In the genomic region with DNA sequence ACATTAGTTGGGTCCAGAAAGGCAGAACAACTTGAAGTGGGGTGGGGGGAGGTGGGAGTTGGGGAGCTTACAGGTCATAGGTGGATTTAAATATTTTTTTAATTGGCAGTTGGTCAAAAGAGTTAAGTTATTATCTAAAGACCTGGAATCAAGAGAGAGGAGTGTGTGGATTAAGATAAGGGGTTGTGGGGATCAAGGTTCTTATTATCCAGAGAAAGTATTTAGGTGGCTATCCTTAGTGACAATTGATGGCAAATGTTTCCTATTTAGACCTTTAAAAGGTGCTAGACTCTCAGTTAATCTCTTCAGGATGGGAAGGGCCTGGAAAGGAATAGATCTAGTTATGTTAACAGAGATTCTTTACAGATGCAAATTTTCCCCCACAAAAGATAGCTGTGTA, we compare ENCODE assay signal across 14 cellular contexts.
DNase-seq lines count a peak whose midpoint lies in the region; ATAC-seq and TF ChIP-seq lines count a peak whose summit lies in the region.
"Had no signal": no experiment of that assay in that cellular context is flagged by ENCODE, and none has a peak within 500 bp of the region (broad histone marks: within the 10 kb centered on the region; RNA-seq: fewer than 3 reads in every experiment).

No MANE protein-coding gene starts in this region.

- H3K79me2 ChIP-seq in PC-3 (ENCODE audit: low read length) (no peaks in the 10 kb centered on the region), mammary epithelial cell (ENCODE audit: insufficient read depth, low read length) (no peaks in the 10 kb centered on the region)

- TF ChIP-seq POLR2A in transverse colon (IDR thresholded peaks at IDR 0.05) = no peak

- H4K20me1 ChIP-seq in PC-3 (ENCODE audit: low read length) = no peaks in the 10 kb centered on the region
- no peaks in the 10 kb centered on the region for H4K20me1 ChIP-seq in mammary epithelial cell (ENCODE audit: insufficient read depth, low read length)

- no peak for TF ChIP-seq CTCF in PC-3 (conservative IDR thresholded peaks at IDR 0.05; ENCODE audit: low read depth, low read length)
- TF ChIP-seq CTCF in mammary epithelial cell (conservative IDR thresholded peaks at IDR 0.05 in 1 of 2, IDR thresholded peaks at IDR 0.05 in 1 of 2; ENCODE audit: extremely low read depth in 1 of 2, insufficient read depth in 1 of 2, low read depth in 1 of 2, low read length in 2 of 2) = no peak
- no peak for TF ChIP-seq CTCF in foreskin keratinocyte (conservative IDR thresholded peaks at IDR 0.05)
- TF ChIP-seq CTCF in transverse colon (IDR thresholded peaks at IDR 0.05) = no peak

- no peak for TF ChIP-seq EP300 in transverse colon (IDR thresholded peaks at IDR 0.05; ENCODE audit: low read depth)

- H3K4me2 ChIP-seq in PC-3 (ENCODE audit: low read length) (peak overlapping the region; percentile 64), mammary epithelial cell (ENCODE audit: insufficient read depth, low read depth, low read length) (peak overlapping the region; percentile 72)

- dilution Hi-C loops in mammary epithelial cell (cut with HindIII; ENCODE audit: low sequenced_read_pairs) = no loop called here

- H3K4me1 ChIP-seq in PC-3 (ENCODE audit: insufficient read depth, low read length) (peaks cover 18% of the 10 kb centered on the region), mammary epithelial cell (ENCODE audit: insufficient read depth, low read length) (peaks cover 68% of the 10 kb centered on the region), foreskin keratinocyte (peaks cover 50% of the 10 kb centered on the region), transverse colon (peaks cover 9 to 54% (median 23%) of the 10 kb centered on the region in 4 donors)

- H3K27ac ChIP-seq in PC-3 (ENCODE audit: low read length) (no peak overlapping the region), mammary epithelial cell (ENCODE audit: insufficient read depth, low read depth, low read length) (peak overlapping the region; percentile 89), foreskin keratinocyte (peak overlapping the region; percentile 78), transverse colon (peak overlapping the region; percentile 50 to 68 (median 64))

- intact Hi-C loops in PC-3 (cut with micrococcal nuclease) (no loop called here), mammary epithelial cell (cut with micrococcal nuclease) (no loop called here), transverse colon (cut with DNase I; ENCODE audit: low total_unique reads) (no loop called here)

- BruUV-seq in PC-3 (replicated peaks; lab: Mats Ljungman, UMichigan) (no TSS peak), mammary epithelial cell (replicated peaks; lab: Mats Ljungman, UMichigan) (no TSS peak)

- H3K9ac ChIP-seq in PC-3 (ENCODE audit: low read length) (no peak overlapping the region), mammary epithelial cell (ENCODE audit: insufficient read depth, low read length) (no peak overlapping the region)
- H3K9ac ChIP-seq: SK-N-SH had no signal

- H3F3A ChIP-seq in PC-3 (ENCODE audit: low read length, unreplicated experiment) = no peaks in the 10 kb centered on the region

- H2AFZ ChIP-seq in PC-3 (ENCODE audit: low read length) = peak overlapping the region; percentile 84; the same call in 1 of the 2 replicates
- peak overlapping the region; percentile 80 for H2AFZ ChIP-seq in mammary epithelial cell (ENCODE audit: low read depth, low read length)

- in situ Hi-C loops in mammary epithelial cell (cut with MboI; ENCODE audit: low sequenced_read_pairs in 2 of 2) = no loop called here
- in situ Hi-C loops in transverse colon (cut with MboI; ENCODE audit: low pct_ligation_motif_present in 1 of 4, low pct_unique_long_range_greater_than_20kb in 1 of 4, low sequenced_read_pairs in 3 of 4) = no loop called here

- DNase-seq in PC-3 (no peak), mammary epithelial cell (no peak), foreskin keratinocyte (no peak), transverse colon (no peak), NCI-H2196 (lab: John Stamatoyannopoulos, UW; ENCODE audit: unreplicated experiment) (no peak), MV-4-11 (lab: John Stamatoyannopoulos, UW) (no peak)
- DNase-seq: HCEC 1CT, KG1, NCI-H146, NCI-H2081 treated with DMSO at 0.1 percent for 48 hours, NCI-H510A treated with DMSO at 0.1 percent for 48 hours, SK-N-SH had no signal

- H3K36me3 ChIP-seq in PC-3 (ENCODE audit: low read depth, low read length) (no peaks in the 10 kb centered on the region), mammary epithelial cell (ENCODE audit: insufficient read depth, low read length) (no peaks in the 10 kb centered on the region), transverse colon (no peaks in the 10 kb centered on the region)

- no peaks in the 10 kb centered on the region for H3K9me3 ChIP-seq in PC-3 (ENCODE audit: low read length)
- no peaks in the 10 kb centered on the region for H3K9me3 ChIP-seq in mammary epithelial cell (replicated peaks; ENCODE audit: insufficient read depth, low read length)
- H3K9me3 ChIP-seq in transverse colon = no peaks in the 10 kb centered on the region
- H3K9me3 ChIP-seq: SK-N-SH had no signal

- H3K9me2 ChIP-seq in PC-3 (replicated peaks; ENCODE audit: low read length) = no peaks in the 10 kb centered on the region
- H3K9me2 ChIP-seq: SK-N-SH had no signal

- no peaks in the 10 kb centered on the region for H3K27me3 ChIP-seq in PC-3 (ENCODE audit: low read length)
- H3K27me3 ChIP-seq in mammary epithelial cell (ENCODE audit: insufficient read depth, low read length) = no peaks in the 10 kb centered on the region
- H3K27me3 ChIP-seq in foreskin keratinocyte = no peaks in the 10 kb centered on the region
- H3K27me3 ChIP-seq in transverse colon = no peaks in the 10 kb centered on the region

- H3K4me3 ChIP-seq in PC-3 (ENCODE audit: low read length) (no peak overlapping the region), mammary epithelial cell (replicated peaks in 1 of 3; ENCODE audit: insufficient read depth in 1 of 3, low read depth in 2 of 3, low read length in 3 of 3) (no peak overlapping the region), transverse colon (no peak overlapping the region)

- ATAC-seq in PC-3 (no peak), foreskin keratinocyte (no peak), HG02870 (IDR thresholded peaks at IDR 0.05; ENCODE audit: unreplicated experiment) (no peak), GM21529 (IDR thresholded peaks at IDR 0.05; ENCODE audit: unreplicated experiment) (no peak)

- POLR2A ChIA-PET in PC-3 (lab: Charles Lee; ENCODE audit: unreplicated experiment) = no interaction called here

- CTCF ChIA-PET in PC-3 (lab: Charles Lee) (no interaction called here), mammary epithelial cell (lab: Charles Lee; ENCODE audit: low non-redundant PET) (no interaction called here)
